Comparison of ENCODE assay signal across 10 cellular contexts in the genomic region with DNA sequence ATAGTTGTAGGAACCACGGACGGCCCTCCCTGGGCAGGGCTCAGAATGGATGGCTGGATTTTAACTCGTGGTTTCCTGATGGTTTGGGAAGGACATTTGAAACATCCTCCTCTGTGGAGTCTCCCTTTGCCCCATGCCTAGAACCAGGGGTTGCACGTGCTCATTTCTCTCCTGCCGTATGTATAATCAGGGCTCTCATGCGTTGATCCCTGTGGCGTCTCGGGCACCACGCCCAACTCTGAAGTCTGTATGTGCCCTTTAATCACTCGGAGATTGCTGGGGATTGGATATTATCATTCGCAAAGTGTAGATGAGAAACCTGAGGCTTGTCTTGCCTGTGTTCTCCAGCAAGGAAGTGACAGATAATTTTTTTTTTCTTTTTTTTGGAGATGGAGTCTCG.
DNase-seq lines count a peak whose midpoint lies in the region; ATAC-seq and TF ChIP-seq lines count a peak whose summit lies in the region.
"Had no signal": no experiment of that assay in that cellular context is flagged by ENCODE, and none has a peak within 500 bp of the region (broad histone marks: within the 10 kb centered on the region; RNA-seq: fewer than 3 reads in every experiment).

No MANE protein-coding gene starts in this region.

- peak overlapping the region; percentile 93 for H3K4me3 Mint-ChIP-seq in CD8-positive, alpha-beta T cell
- H3K4me3 Mint-ChIP-seq in activated CD8-positive, alpha-beta T cell treated with anti-CD3 and anti-CD28 coated beads for 36 hours: peak overlapping the region; percentile 79

- POLR2A ChIA-PET in CD8-positive, alpha-beta T cell (lab: Charles Lee): interaction anchor here (0.9 to 1.2 kb wide), 2 partner anchors 15 to 255 kb away, joined by 4 read pairs; no protein-coding TSS in a partner anchor
- POLR2A ChIA-PET in activated CD8-positive, alpha-beta T cell treated with anti-CD3 and anti-CD28 coated beads for 36 hours (lab: Charles Lee): interaction anchor here (0.9 to 2.0 kb wide), 4 partner anchors 8 to 16 kb away, joined by 3 to 8 read pairs (median 4); no protein-coding TSS in a partner anchor

- DNase-seq in CD8-positive, alpha-beta T cell: no peak
- no peak for DNase-seq in activated CD8-positive, alpha-beta T cell treated with anti-CD3 and anti-CD28 coated beads for 36 hours
- DNase-seq in stimulated activated CD4-positive, alpha-beta T cell treated with anti-CD3 and anti-CD28 coated beads, Interleukin-2, amount 100 ng/mL, for 48 hours: no peak
- no peak for DNase-seq in RPMI8226
- DNase-seq in COLO829 (ENCODE audit: low spot score): no peak
- DNase-seq: SK-N-SH had no signal

- TF ChIP-seq CTCF in CD8-positive, alpha-beta T cell (IDR thresholded peaks at IDR 0.05): no peak
- no peak for TF ChIP-seq CTCF in activated CD8-positive, alpha-beta T cell treated with anti-CD3 and anti-CD28 coated beads for 36 hours (IDR thresholded peaks at IDR 0.05)

- H3K27me3 Mint-ChIP-seq in CD8-positive, alpha-beta T cell (ENCODE audit: low read depth): no peaks in the 10 kb centered on the region
- no peaks in the 10 kb centered on the region for H3K27me3 Mint-ChIP-seq in activated CD8-positive, alpha-beta T cell treated with anti-CD3 and anti-CD28 coated beads for 36 hours

- CTCF ChIA-PET in CD8-positive, alpha-beta T cell (lab: Charles Lee): no interaction called here
- CTCF ChIA-PET in activated CD8-positive, alpha-beta T cell treated with anti-CD3 and anti-CD28 coated beads for 36 hours (lab: Charles Lee): no interaction called here

- peaks cover 29% of the 10 kb centered on the region for H3K4me1 Mint-ChIP-seq in CD8-positive, alpha-beta T cell (ENCODE audit: low read depth)
- H3K4me1 Mint-ChIP-seq in activated CD8-positive, alpha-beta T cell treated with anti-CD3 and anti-CD28 coated beads for 36 hours (ENCODE audit: low read depth): peaks cover 11% of the 10 kb centered on the region

- H3K9me3 ChIP-seq in CD8-positive, alpha-beta T cell (ENCODE audit: low read length): no peaks in the 10 kb centered on the region
- H3K9me3 ChIP-seq in mucosa of rectum (ENCODE audit: control insufficient read depth in 2 of 2, low read length in 2 of 2): no peaks in the 10 kb centered on the region
- H3K9me3 ChIP-seq: SK-N-SH, upper lobe of left lung had no signal

- peak overlapping the region; percentile 57 for H3K4me3 ChIP-seq in CD8-positive, alpha-beta T cell (ENCODE audit: low read depth, low read length)
- peak overlapping the region; percentile 61 to 65 for H3K4me3 ChIP-seq in mucosa of rectum (ENCODE audit: low read length in 2 of 2)

- H3K27ac ChIP-seq in CD8-positive, alpha-beta T cell (ENCODE audit: low read depth, low read length): peak overlapping the region; percentile 71
- H3K27ac ChIP-seq in mucosa of rectum (ENCODE audit: low read depth in 2 of 2, low read length in 2 of 2): peak overlapping the region; percentile 78 to 87

- H3K4me1 ChIP-seq in CD8-positive, alpha-beta T cell (ENCODE audit: insufficient read depth, low read length): peaks cover 14% of the 10 kb centered on the region
- H3K4me1 ChIP-seq in mucosa of rectum (ENCODE audit: control insufficient read depth in 2 of 2, insufficient read depth in 2 of 2, low read length in 2 of 2): peaks cover 19 to 29% of the 10 kb centered on the region in 2 donors

- peak overlapping the region; percentile 38 to 73 for H3K9ac ChIP-seq in mucosa of rectum (ENCODE audit: low read depth in 1 of 2, low read length in 2 of 2)
- H3K9ac ChIP-seq: SK-N-SH had no signal

- intact Hi-C loops in CD8-positive, alpha-beta T cell (cut with DNase I, micrococcal nuclease): loop anchor here in 1 of 2 experiments (1.0 to 5.0 kb wide), 2 partner anchors 12 to 259 kb away; a partner anchor contains a TSS
- intact Hi-C loops in activated CD8-positive, alpha-beta T cell treated with anti-CD3 and anti-CD28 coated beads for 36 hours (cut with micrococcal nuclease): no loop called here

- H3K27ac Mint-ChIP-seq in CD8-positive, alpha-beta T cell: peak overlapping the region; percentile 97
- H3K27ac Mint-ChIP-seq in activated CD8-positive, alpha-beta T cell treated with anti-CD3 and anti-CD28 coated beads for 36 hours: peak overlapping the region; percentile 95

- ATAC-seq in CD8-positive, alpha-beta T cell: no peak
- ATAC-seq in HG02759 (IDR thresholded peaks at IDR 0.05; ENCODE audit: unreplicated experiment) (peak; percentile 5), GM18867 (IDR thresholded peaks at IDR 0.05; ENCODE audit: unreplicated experiment) (no peak)
- ATAC-seq in activated CD8-positive, alpha-beta T cell treated with anti-CD3 and anti-CD28 coated beads for 36 hours: no peak

- no peaks in the 10 kb centered on the region for H3K9me3 Mint-ChIP-seq in CD8-positive, alpha-beta T cell
- no peaks in the 10 kb centered on the region for H3K9me3 Mint-ChIP-seq in activated CD8-positive, alpha-beta T cell treated with anti-CD3 and anti-CD28 coated beads for 36 hours

- H3K27me3 ChIP-seq in CD8-positive, alpha-beta T cell (ENCODE audit: insufficient read depth, low read length): no peaks in the 10 kb centered on the region
- no peaks in the 10 kb centered on the region for H3K27me3 ChIP-seq in mucosa of rectum (ENCODE audit: control insufficient read depth in 2 of 2, insufficient read depth in 2 of 2, low read length in 2 of 2)
- H3K27me3 ChIP-seq: upper lobe of left lung had no signal

- no peaks in the 10 kb centered on the region for H3K36me3 ChIP-seq in CD8-positive, alpha-beta T cell (ENCODE audit: insufficient read depth, low read length)
- H3K36me3 ChIP-seq in mucosa of rectum (ENCODE audit: control insufficient read depth in 2 of 2, insufficient read depth in 2 of 2, low read length in 2 of 2): no peaks in the 10 kb centered on the region
- H3K36me3 ChIP-seq: upper lobe of left lung had no signal

- no peaks in the 10 kb centered on the region for H3K36me3 Mint-ChIP-seq in CD8-positive, alpha-beta T cell
- no peaks in the 10 kb centered on the region for H3K36me3 Mint-ChIP-seq in activated CD8-positive, alpha-beta T cell treated with anti-CD3 and anti-CD28 coated beads for 36 hours (ENCODE audit: low read depth)
